7 cellular contexts compared by ENCODE assay signal in genomic region chr1:11162752-11163151, GRCh38. TPM values are rescaled to one million over a fixed set of nuclear protein-coding genes. Genes with fewer than 3 reads are reported as not detected.
"Had no signal": no experiment of that assay in that cellular context is flagged by ENCODE, and none has a peak within 500 bp of the region (broad histone marks: within the 10 kb centered on the region; RNA-seq: fewer than 3 reads in every experiment).

No MANE protein-coding gene starts in this region.

RNA-seq across cellular contexts. Expression of gene ANGPTL7, which starts 26.4 kb away (rescaled TPM):
- total RNA-seq: GM23248, GM23338, H1, H4, H7, H9, HFFc6 had no signal
- polyA plus RNA-seq: GM23248, H1 had no signal
